ENCODE assay signal across 2 cellular contexts in genomic region chr5:107724642-107725041, GRCh38.
TF ChIP-seq lines count a peak whose summit lies in the region.

No MANE protein-coding gene starts in this region.

TF ChIP-seq in H1, 55 proteins besides CTCF, POLR2A, EP300 and RAD21:
- TF ChIP-seq JUND (IDR thresholded peaks at IDR 0.05; ENCODE audit: low read length) (no peak), BRCA1 (IDR thresholded peaks at IDR 0.05; ENCODE audit: low read depth, low read length) (no peak), CBX5 (IDR thresholded peaks at IDR 0.05; ENCODE audit: low read depth, low read length) (no peak), TBP (IDR thresholded peaks at IDR 0.05; ENCODE audit: low read depth, low read length) (no peak), ATF2 (IDR thresholded peaks at IDR 0.05; ENCODE audit: low read length) (no peak), RFX5 (IDR thresholded peaks at IDR 0.05; ENCODE audit: borderline replicate concordance, low read depth, low read length) (no peak)

TF ChIP-seq in HepG2, 621 proteins besides CTCF, POLR2A, EP300 and RAD21:
- TF ChIP-seq MBNL3 (CRISPR knock-in tag; conservative IDR thresholded peaks at IDR 0.05) (no peak), LRRFIP1 (CRISPR knock-in tag; conservative IDR thresholded peaks at IDR 0.05) (no peak), ZNF280D (CRISPR knock-in tag; IDR thresholded peaks at IDR 0.05) (no peak)
TF ChIP-seq in HepG2: peak in this region for 0.
